1 cellular context compared by ENCODE assay signal in the genomic region with DNA sequence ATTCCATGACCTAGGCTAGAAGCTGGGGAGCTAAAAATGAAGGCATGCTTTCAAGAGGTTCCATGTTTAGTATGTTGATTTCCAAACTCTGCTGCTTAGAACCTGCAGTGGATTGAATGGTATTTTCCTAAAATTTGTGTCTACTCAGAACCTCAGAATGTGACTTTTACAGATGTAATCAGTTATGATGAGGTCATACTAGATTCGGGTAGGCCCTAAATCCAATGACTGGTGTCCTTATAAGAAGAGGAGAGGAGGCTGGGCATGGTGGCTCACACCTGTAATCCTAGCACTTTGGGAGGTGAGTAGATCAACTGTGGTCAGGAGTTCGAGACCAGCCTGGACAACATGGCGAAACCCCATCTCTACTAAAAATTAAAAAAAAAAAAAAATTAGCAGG.
TF ChIP-seq lines count a peak whose summit lies in the region.

No MANE protein-coding gene starts in this region.

TF ChIP-seq in K562, 482 proteins besides CTCF, POLR2A, EP300 and RAD21:
- TF ChIP-seq JUND (IDR thresholded peaks at IDR 0.05; ENCODE audit: borderline replicate concordance, low read depth, low read length) (no peak), JUND (tag; IDR thresholded peaks at IDR 0.05; ENCODE audit: borderline replicate concordance, low read depth, low read length) (0 out of 3 replicates have a peak, but pooled peaks have one; percentile 47), FOXJ3 (CRISPR knock-in tag; IDR thresholded peaks at IDR 0.05) (no peak), ATF7 (IDR thresholded peaks at IDR 0.05) (peak; percentile 82)
- TF ChIP-seq, protein P1, sequence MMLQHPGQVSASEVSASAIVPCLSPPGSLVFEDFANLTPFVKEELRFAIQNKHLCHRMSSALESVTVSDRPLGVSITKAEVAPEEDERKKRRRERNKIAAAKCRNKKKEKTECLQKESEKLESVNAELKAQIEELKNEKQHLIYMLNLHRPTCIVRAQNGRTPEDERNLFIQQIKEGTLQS (IDR thresholded peaks at IDR 0.05): peak; percentile 72
- TF ChIP-seq, protein P1 (CRISPR knock-in tag; conservative IDR thresholded peaks at IDR 0.05): no peak
